ENCODE assay signal across 8 cellular contexts in the genomic region with DNA sequence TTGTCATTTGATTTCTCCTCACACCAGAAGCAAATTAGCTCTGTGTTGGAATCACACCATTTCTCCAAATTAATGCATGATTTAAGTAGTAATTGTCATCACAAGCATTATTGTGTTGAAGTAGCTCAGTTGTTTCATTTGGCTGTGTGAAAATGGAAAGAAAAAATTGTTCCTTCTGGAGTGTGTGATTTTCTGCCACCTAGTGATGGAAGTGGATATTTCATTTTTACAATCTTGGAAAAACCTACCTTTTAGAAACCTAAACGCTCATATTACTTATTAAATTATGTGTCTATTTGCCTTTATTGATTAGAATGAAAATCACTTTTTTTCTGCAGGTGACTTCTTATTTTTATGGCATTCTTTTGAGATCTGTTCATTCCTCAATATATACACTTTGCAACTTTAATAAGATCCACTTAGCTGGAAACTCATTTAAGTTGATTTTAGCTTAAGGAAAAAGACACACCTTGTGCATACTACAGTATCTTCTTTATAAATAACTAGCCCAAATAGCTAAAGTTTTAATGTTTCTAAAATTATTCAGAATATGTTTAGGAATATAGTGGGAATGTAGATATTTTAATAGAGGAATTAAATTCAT. TPM values are rescaled to one million over a fixed set of nuclear protein-coding genes. Genes with fewer than 3 reads are reported as not detected.
A peak's percentile ranks its signal among the peaks of the same experiment; 100 is the strongest.
DNase-seq lines count a peak whose midpoint lies in the region; TF ChIP-seq lines count a peak whose summit lies in the region.

No MANE protein-coding gene starts in this region.

- no peaks in the 10 kb centered on the region for H3K36me3 ChIP-seq in tibial artery

- TF ChIP-seq POLR2A in lower leg skin (IDR thresholded peaks at IDR 0.05), result no peak

- H3K4me3 Mint-ChIP-seq in HFFc6 (no peak overlapping the region), Calu3 (ENCODE audit: low read depth, unreplicated experiment) (no peak overlapping the region)

- intact Hi-C loops in tibial artery (cut with DNase I; ENCODE audit: low total_unique reads), result no loop called here
- intact Hi-C loops in Calu3 (cut with micrococcal nuclease; ENCODE audit: unreplicated experiment), result loop anchor here (5.0 kb wide), 1 partner anchor 373 kb away; no protein-coding TSS in a partner anchor
- intact Hi-C loops in lower leg skin (cut with DNase I; ENCODE audit: low total_unique reads), result no loop called here
- intact Hi-C loops in cardiac septum (cut with DNase I), result loop anchor here (5.0 kb wide), 1 partner anchor 278 kb away; no protein-coding TSS in a partner anchor

- H3K36me3 Mint-ChIP-seq in HFFc6 (ENCODE audit: low read depth) (no peaks in the 10 kb centered on the region), Calu3 (ENCODE audit: insufficient read depth, unreplicated experiment) (no peaks in the 10 kb centered on the region)

- H3K4me1 ChIP-seq in tibial artery, result no peaks in the 10 kb centered on the region

- CTCF ChIA-PET in Calu3 (lab: Charles Lee), result interaction anchor here (0.5 to 1.2 kb wide), 2 partner anchors 29 to 235 kb away, joined by 4 to 5 read pairs; no protein-coding TSS in a partner anchor

- H3K27ac Mint-ChIP-seq in HFFc6 (no peak overlapping the region), Calu3 (ENCODE audit: unreplicated experiment) (no peak overlapping the region)

- H3K9me3 Mint-ChIP-seq in HFFc6 (no peaks in the 10 kb centered on the region), Calu3 (ENCODE audit: low read depth, unreplicated experiment) (no peaks in the 10 kb centered on the region)

- no TSS peak for BruUV-seq in Calu3 (replicated peaks; lab: Mats Ljungman, UMichigan)

- no peak overlapping the region for H3K27ac ChIP-seq in tibial artery

- peaks cover 4% of the 10 kb centered on the region for H3K27me3 Mint-ChIP-seq in HFFc6 (ENCODE audit: insufficient read depth)
- no peaks in the 10 kb centered on the region for H3K27me3 Mint-ChIP-seq in Calu3 (ENCODE audit: unreplicated experiment)

- 9 to 19% methylated on average over 1 of the region's 1 CpG for WGBS in lower leg skin, 2 donors

- H3K9me3 ChIP-seq in tibial artery, result no peaks in the 10 kb centered on the region

- no peaks in the 10 kb centered on the region for H3K27me3 ChIP-seq in tibial artery

- TF ChIP-seq CTCF in HFFc6 (IDR thresholded peaks at IDR 0.05) (peak; percentile 79), tibial artery (IDR thresholded peaks at IDR 0.05) (peak; percentile 28 to 36), Calu3 (IDR thresholded peaks at IDR 0.05; ENCODE audit: unreplicated experiment) (no peak), lower leg skin (IDR thresholded peaks at IDR 0.05) (no peak)

- no peak overlapping the region for H3K4me3 ChIP-seq in tibial artery
- no peak overlapping the region for H3K4me3 ChIP-seq in lower leg skin (ENCODE audit: low read depth, poor library complexity, severe bottlenecking)

- peak; percentile 3 for DNase-seq in EL
- DNase-seq in HFFc6, result peak; percentile 2
- DNase-seq in RPMI7951 (ENCODE audit: low read depth), result peak; percentile 9
- peak; percentile 15 for DNase-seq in foreskin melanocyte
- DNase-seq in tibial artery, result no peak
- no peak for DNase-seq in Calu3
- DNase-seq in lower leg skin (ENCODE audit: low spot score in 2 of 2), result no peak
- no peak for DNase-seq in cardiac septum (ENCODE audit: low spot score)

- H3K4me1 Mint-ChIP-seq in HFFc6 (ENCODE audit: low read depth) (no peaks in the 10 kb centered on the region), Calu3 (ENCODE audit: low read depth, unreplicated experiment) (peaks cover 9% of the 10 kb centered on the region)

RNA-seq across cellular contexts. Expression of a gene that starts 50.0 kb away (rescaled TPM):
- total RNA-seq in HFFc6 (2021; fragmentation: NEBNext Ultra II Directional; extraction: Animal tissue kit (Norgen Biotek cat#: 25700)), result 100 to 1,000 TPM; 113 to 133 (median 123) TPM
- 165 and 176 TPM in 2 replicates for total RNA-seq in RPMI7951 (2014; rRNA removed; shearing (Covaris generic))
- total RNA-seq in Calu3 (2022), result 148 and 173 TPM in 2 replicates
- 10 to 100 TPM; 24.6 to 43.9 (median 42.2) TPM for total RNA-seq in lower leg skin
- 69.0 TPM for total RNA-seq in cardiac septum

Comparison
In these comparisons a context has a peak if more than half of its experiments do, and no peak if none do; other contexts are left out.
1. DNase-seq: peak in EL (single experiment), HFFc6 (single experiment), RPMI7951 (single experiment) and foreskin melanocyte (single experiment); none in tibial artery (0 of 2), Calu3 (single experiment), lower leg skin (0 of 2) and cardiac septum (single experiment).
2. CTCF ChIP-seq: peak in HFFc6 (single experiment) and tibial artery (2 of 2); none in Calu3 (single experiment) and lower leg skin (0 of 3).
3. intact Hi-C loops: an anchor here in Calu3 (5.0 kb wide) and cardiac septum (5.0 kb wide); none called in tibial artery and lower leg skin.